Comparison of ENCODE assay signal across 22 cellular contexts in genomic region chr4:77415689-77416088, GRCh38.
DNase-seq lines count a peak whose midpoint lies in the region; ATAC-seq and TF ChIP-seq lines count a peak whose summit lies in the region.
"Had no signal": no experiment of that assay in that cellular context is flagged by ENCODE, and none has a peak within 500 bp of the region (broad histone marks: within the 10 kb centered on the region; RNA-seq: fewer than 3 reads in every experiment).

No MANE protein-coding gene starts in this region.

- no peaks in the 10 kb centered on the region for H3K36me3 ChIP-seq in HEK293 (ENCODE audit: control insufficient read depth in 2 of 2, insufficient read depth in 1 of 2, low read length in 2 of 2)
- no peaks in the 10 kb centered on the region for H3K36me3 ChIP-seq in esophagus muscularis mucosa
- H3K36me3 ChIP-seq: BE2C, BLaER1 had no signal

- intact Hi-C loops in esophagus muscularis mucosa (cut with DNase I), result no loop called here

- H3K4me1 ChIP-seq in HEK293 (ENCODE audit: control insufficient read depth, insufficient read depth, low read length) (0 out of 2 replicates have a peak, but pooled peaks cover 4% of the 10 kb centered on the region), esophagus muscularis mucosa (no peaks in the 10 kb centered on the region)
- H3K4me1 ChIP-seq: BE2C, BLaER1 had no signal

- no peaks in the 10 kb centered on the region for H3K27me3 ChIP-seq in esophagus muscularis mucosa
- H3K27me3 ChIP-seq: BE2C, BLaER1 had no signal

- H3K9me3 ChIP-seq in HEK293 (ENCODE audit: control insufficient read depth, insufficient read depth, low read depth, low read length) (no peaks in the 10 kb centered on the region), esophagus muscularis mucosa (no peaks in the 10 kb centered on the region)
- H3K9me3 ChIP-seq: BE2C, BLaER1 had no signal

- TF ChIP-seq POLR2A in esophagus muscularis mucosa (IDR thresholded peaks at IDR 0.05; ENCODE audit: low read depth), result no peak

- CTCF ChIA-PET in HEK293 (lab: Yijun Ruan, JAX), result interaction anchor here (0.7 to 1.7 kb wide), 3 partner anchors 26 to 56 kb away, joined by 3 to 6 read pairs (median 3); no protein-coding TSS in a partner anchor

- H3K4me3 ChIP-seq in HEK293 (ENCODE audit: low read depth, low read length) (no peak overlapping the region), esophagus muscularis mucosa (no peak overlapping the region)
- no peak overlapping the region for H3K4me3 ChIP-seq in Jurkat, Clone E6-1 (ENCODE audit: low read length)
- H3K4me3 ChIP-seq: BLaER1, GM12878 had no signal

- peak; percentile 15 for DNase-seq in Jurkat, Clone E6-1 (ENCODE audit: low read depth, low spot score)
- no peak for DNase-seq in activated CD8-positive, alpha-beta memory T cell treated with anti-CD3 and anti-CD28 coated beads for 24 hours
- DNase-seq in esophagus muscularis mucosa (ENCODE audit: extremely low spot score), result no peak
- DNase-seq: 8988T; ACHN; BE2C; C1 segment of cervical spinal cord; CD4-positive, alpha-beta memory T cell; CD4-positive, CD25-positive, alpha-beta regulatory T cell; CD8-positive, alpha-beta memory T cell; COR-L47; DMS 273 treated with DMSO at 0.1 percent for 48 hours; DMS153; DMS53; DND-41; EL; GDM1 had no signal

- POLR2A ChIA-PET in HEK293 (lab: Yijun Ruan, JAX), result no interaction called here

- TF ChIP-seq CTCF in HEK293 (tag by site-specific recombination; IDR thresholded peaks at IDR 0.05), result no peak
- no peak for TF ChIP-seq CTCF in VCaP (conservative IDR thresholded peaks at IDR 0.05)
- no peak for TF ChIP-seq CTCF in esophagus muscularis mucosa (IDR thresholded peaks at IDR 0.05)

- H3K27ac ChIP-seq in HEK293 (ENCODE audit: extremely low read depth, low read depth, low read length) (no peak overlapping the region), VCaP (peak overlapping the region; percentile 23), esophagus muscularis mucosa (replicated peaks in 1 of 4) (no peak overlapping the region)
- H3K27ac ChIP-seq: BLaER1 had no signal

- TF ChIP-seq EP300 in esophagus muscularis mucosa (IDR thresholded peaks at IDR 0.05), result no peak

- no peak for ATAC-seq in GM19035 (IDR thresholded peaks at IDR 0.05; ENCODE audit: unreplicated experiment)
- ATAC-seq: GM12878 had no signal

TF ChIP-seq in HEK293, 187 proteins besides CTCF, POLR2A, EP300 and RAD21:
- TF ChIP-seq ZNF596 (tag by site-specific recombination; IDR thresholded peaks at IDR 0.05), result no peak
- TF ChIP-seq ZNF843 (tag by site-specific recombination; IDR thresholded peaks at IDR 0.05), result 0 out of 2 replicates have a peak, but pooled peaks have one; percentile 41
- no peak for TF ChIP-seq PRDM6 (tag by site-specific recombination; IDR thresholded peaks at IDR 0.05)
- peak; percentile 90 for TF ChIP-seq FEZF1 (tag by site-specific recombination; IDR thresholded peaks at IDR 0.05)
